19 cellular contexts compared by ENCODE assay signal in genomic region chr3:57538465-57538864, GRCh38. TPM values are rescaled to one million over a fixed set of nuclear protein-coding genes. Genes with fewer than 3 reads are reported as not detected.
DNase-seq lines count a peak whose midpoint lies in the region; ATAC-seq, FAIRE-seq and TF ChIP-seq lines count a peak whose summit lies in the region.
"Had no signal": no experiment of that assay in that cellular context is flagged by ENCODE, and none has a peak within 500 bp of the region (broad histone marks: within the 10 kb centered on the region; RNA-seq: fewer than 3 reads in every experiment).

No MANE protein-coding gene starts in this region.

- H3K27me3 Mint-ChIP-seq in nephron progenitor cell (ENCODE audit: low read depth, poor library complexity): peaks cover 19% of the 10 kb centered on the region
- H3K27me3 Mint-ChIP-seq: B cell had no signal

- in situ Hi-C loops in HepG2 (cut with HindIII; ENCODE audit: extremely low pct_ligation_motif_present, low pct_unique_long_range_greater_than_20kb): no loop called here

- ATAC-seq in HepG2 (peak; percentile 67; the same call in 1 of the 3 replicates), right lobe of liver (no peak), HG03039 (IDR thresholded peaks at IDR 0.05; ENCODE audit: unreplicated experiment) (no peak), GM21381 (IDR thresholded peaks at IDR 0.05; ENCODE audit: unreplicated experiment) (no peak), GM21360 (IDR thresholded peaks at IDR 0.05; ENCODE audit: unreplicated experiment) (no peak)
- ATAC-seq: CD8-positive, alpha-beta T cell; GM12878 had no signal

- BruUV-seq in HepG2 (replicated peaks; lab: Mats Ljungman, UMichigan): no TSS peak

- H3K4me3 Mint-ChIP-seq in nephron progenitor cell: no peak overlapping the region
- H3K4me3 Mint-ChIP-seq: B cell; CD8-positive, alpha-beta T cell; H9 had no signal

- H3K27me3 ChIP-seq in HepG2 (ENCODE audit: control insufficient read depth in 1 of 2, insufficient read depth in 2 of 2, low read length in 2 of 2) (no peaks in the 10 kb centered on the region), right lobe of liver (no peaks in the 10 kb centered on the region)
- H3K27me3 ChIP-seq: BLaER1 treated with 17β-estradiol and CSF1 and Interleukin-3, amounts not matched to agents 10 nM and 100 nM had no signal

- FAIRE-seq in HepG2 (lab: Jason Lieb, UNC): no peak
- FAIRE-seq: GM12878, H1 had no signal

- TF ChIP-seq CTCF in HepG2 (CRISPR knock-in tag; IDR thresholded peaks at IDR 0.05) (peak; percentile 29; the same call in 1 of the 2 replicates), right lobe of liver (IDR thresholded peaks at IDR 0.05) (no peak), VCaP (conservative IDR thresholded peaks at IDR 0.05) (0 out of 2 replicates have a peak, but pooled peaks have one; percentile 12), nephron progenitor cell (IDR thresholded peaks at IDR 0.05) (no peak)

- peaks cover 6% of the 10 kb centered on the region for H3K4me1 Mint-ChIP-seq in nephron progenitor cell
- H3K4me1 Mint-ChIP-seq: B cell, H9 had no signal

- POLR2A ChIA-PET in HepG2 (lab: Yijun Ruan, JAX): no interaction called here

- 15% methylated on average over 3 of the region's 3 CpGs for WGBS in HepG2 (ENCODE audit: low lambda C conversion rate)
- WGBS in right lobe of liver (ENCODE audit: insufficient coverage, low coverage, low lambda C conversion rate, missing lambda C conversion rate): 76% methylated on average over 3 of the region's 3 CpGs

- H3K9me3 ChIP-seq in HepG2 (ENCODE audit: low read length): no peaks in the 10 kb centered on the region
- H3K9me3 ChIP-seq in right lobe of liver: no peaks in the 10 kb centered on the region

- H3K4me2 ChIP-seq in HepG2 (ENCODE audit: low read depth, low read length): no peak overlapping the region
- H3K4me2 ChIP-seq: BLaER1 treated with 17β-estradiol and CSF1 and Interleukin-3, amounts not matched to agents 10 nM and 100 nM had no signal

- TF ChIP-seq POLR2A in HepG2 (IDR thresholded peaks at IDR 0.05; ENCODE audit: insufficient read depth in 1 of 2, low read depth in 2 of 2, low read length in 2 of 2) (no peak), right lobe of liver (IDR thresholded peaks at IDR 0.05) (no peak)

- TF ChIP-seq RAD21 in HepG2 (CRISPR knock-in tag; IDR thresholded peaks at IDR 0.05): no peak

- H3K79me2 ChIP-seq in HepG2 (ENCODE audit: insufficient read depth, low read length): no peaks in the 10 kb centered on the region

- H4K20me1 ChIP-seq in HepG2 (ENCODE audit: insufficient read depth, low read length): no peaks in the 10 kb centered on the region
- H4K20me1 ChIP-seq: BLaER1 treated with 17β-estradiol and CSF1 and Interleukin-3, amounts not matched to agents 10 nM and 100 nM had no signal

- no peaks in the 10 kb centered on the region for H3K9me3 Mint-ChIP-seq in nephron progenitor cell
- H3K9me3 Mint-ChIP-seq: CD8-positive, alpha-beta T cell; H9 had no signal

- H2AFZ ChIP-seq in HepG2 (ENCODE audit: low read length): no peak overlapping the region

- 0 out of 2 replicates have a peak, but pooled peaks cover 8% of the 10 kb centered on the region for H3K4me1 ChIP-seq in HepG2 (ENCODE audit: insufficient read depth, low read length)
- H3K4me1 ChIP-seq in right lobe of liver: no peaks in the 10 kb centered on the region
- H3K4me1 ChIP-seq: BLaER1 treated with 17β-estradiol and CSF1 and Interleukin-3, amounts not matched to agents 10 nM and 100 nM had no signal

- H3K27ac ChIP-seq in HepG2 (ENCODE audit: extremely low read length, insufficient read depth, low read length) (no peak overlapping the region), right lobe of liver (no peak overlapping the region), VCaP (peak overlapping the region; percentile 40)
- H3K27ac ChIP-seq: BLaER1 treated with 17β-estradiol and CSF1 and Interleukin-3, amounts not matched to agents 10 nM and 100 nM had no signal

- CTCF ChIA-PET in HepG2 (lab: Yijun Ruan, JAX; ENCODE audit: low intra/inter-chr PET ratio, low total read pairs): no interaction called here

- TF ChIP-seq EP300 in HepG2 (IDR thresholded peaks at IDR 0.05; ENCODE audit: low read depth in 2 of 2, low read length in 2 of 2) (no peak), HepG2 (CRISPR knock-in tag; IDR thresholded peaks at IDR 0.05; ENCODE audit: borderline replicate concordance) (no peak)

- intact Hi-C loops in HepG2 (cut with micrococcal nuclease; ENCODE audit: unreplicated experiment): no loop called here
- intact Hi-C loops in right lobe of liver (cut with DNase I): no loop called here

- H3K4me3 ChIP-seq in HepG2 (replicated peaks in 1 of 3; ENCODE audit: insufficient read depth in 1 of 3, low read depth in 2 of 3, low read length in 3 of 3) (no peak overlapping the region), right lobe of liver (no peak overlapping the region)
- H3K4me3 ChIP-seq: BLaER1 treated with 17β-estradiol and CSF1 and Interleukin-3, amounts not matched to agents 10 nM and 100 nM; GM12878 had no signal

- no peak for DNase-seq in HepG2 (ENCODE audit: low spot score)
- DNase-seq in right lobe of liver: no peak
- no peak for DNase-seq in nephron progenitor cell
- DNase-seq in NCI-H2171 (lab: John Stamatoyannopoulos, UW): no peak
- DNase-seq: Calu3; CD8-positive, alpha-beta T cell; DMS79 treated with DMSO at 0.1 percent for 48 hours; H9 had no signal

- H3K36me3 ChIP-seq in HepG2 (replicated peaks in 1 of 2; ENCODE audit: control insufficient read depth in 1 of 2, insufficient read depth in 2 of 2, low read length in 2 of 2) (no peaks in the 10 kb centered on the region), right lobe of liver (no peaks in the 10 kb centered on the region)
- H3K36me3 ChIP-seq: BLaER1 treated with 17β-estradiol and CSF1 and Interleukin-3, amounts not matched to agents 10 nM and 100 nM had no signal

- no peaks in the 10 kb centered on the region for H3K36me3 Mint-ChIP-seq in nephron progenitor cell (ENCODE audit: low read depth)

- H3K27ac Mint-ChIP-seq in nephron progenitor cell: peak overlapping the region; percentile 6
- H3K27ac Mint-ChIP-seq: B cell; CD8-positive, alpha-beta T cell; H9 had no signal

- no peak overlapping the region for H3K9ac ChIP-seq in HepG2 (ENCODE audit: insufficient read depth, low read depth, low read length)
- H3K9ac ChIP-seq: BLaER1 treated with 17β-estradiol and CSF1 and Interleukin-3, amounts not matched to agents 10 nM and 100 nM had no signal

RNA-seq across cellular contexts. Expression of gene DNAH12, which starts 5.7 kb away (rescaled TPM):
- 0.04 and 0.11 TPM in 2 replicates for total RNA-seq in HepG2 (2016; rRNA removed; fragmentation: Illumina TruSeq; extraction: Trizol)
- under 0.01 and 0.10 TPM in 2 replicates for total RNA-seq in HepG2 (2016; cell fraction: cytosol; rRNA removed; fragmentation: Illumina TruSeq; extraction: Trizol; ENCODE audit: low read depth)
- 0.03 and 0.11 TPM in 2 replicates for total RNA-seq in HepG2 (2016; cell fraction: insoluble cytoplasmic fraction; rRNA removed; fragmentation: Illumina TruSeq; extraction: Trizol)
- 0.03 and 0.12 TPM in 2 replicates for total RNA-seq in HepG2 (2016; cell fraction: membrane; rRNA removed; fragmentation: Illumina TruSeq; extraction: Trizol)
- total RNA-seq in HepG2 (2016; cell fraction: nucleus; rRNA removed; fragmentation: Illumina TruSeq; extraction: Trizol): 0.09 and 0.37 TPM in 2 replicates
- 0.08 and 0.11 TPM in 2 replicates for polyA plus RNA-seq in HepG2 (2011; rRNA removed)
- polyA plus RNA-seq in HepG2 (2011; cell fraction: cytosol; rRNA removed): under 0.01 and 0.01 TPM in 2 replicates
- polyA plus RNA-seq in HepG2 (2011; cell fraction: nucleus; rRNA removed): 0.18 and 0.21 TPM in 2 replicates
- 0.03 TPM in 1 of 2 replicates, not detected in the other for polyA plus RNA-seq in HepG2 (2012)
- not detected in 2 replicates for polyA plus RNA-seq in HepG2 (2016; cell fraction: cytosol; fragmentation: Illumina TruSeq; extraction: Trizol; ENCODE audit: low read depth)
- 0.05 and 0.10 TPM in 2 replicates for polyA plus RNA-seq in HepG2 (2016; cell fraction: insoluble cytoplasmic fraction; fragmentation: Illumina TruSeq; extraction: Trizol; ENCODE audit: low read depth)
- polyA plus RNA-seq in HepG2 (2016; cell fraction: membrane; fragmentation: Illumina TruSeq; extraction: Trizol; ENCODE audit: low read depth): not detected in 2 replicates
- polyA plus RNA-seq in HepG2 (2016; cell fraction: nucleus; fragmentation: Illumina TruSeq; extraction: Trizol; ENCODE audit: insufficient read depth, low read depth): 0.11 and 0.24 TPM in 2 replicates
- polyA minus RNA-seq in HepG2 (2011; rRNA and poly(A)+ RNA removed; ENCODE audit: low replicate concordance): 0.02 TPM in 1 of 2 replicates, not detected in the other
- polyA minus RNA-seq in HepG2 (2011; cell fraction: cytosol; rRNA and poly(A)+ RNA removed): under 0.01 TPM in 1 of 2 replicates, not detected in the other
- polyA minus RNA-seq in HepG2 (2011; cell fraction: nucleus; rRNA and poly(A)+ RNA removed): 0.25 and 0.39 TPM in 2 replicates
- under 1 TPM in 5 of 6 experiments, not detected in 1; under 0.01 to 0.29 (median 0.18) TPM for total RNA-seq in right lobe of liver
- total RNA-seq: A172, G401, H1, H9, HT-29 had no signal
- polyA plus RNA-seq: H1 had no signal

RNA-seq across cellular contexts. Expression of gene PDE12, which starts 17.6 kb away (rescaled TPM):
- total RNA-seq in HepG2 (2016; rRNA removed; fragmentation: Illumina TruSeq; extraction: Trizol) (17.8 and 20.6 TPM in 2 replicates), right lobe of liver (10 to 100 TPM; 12.1 to 20.7 (median 14.9) TPM)
- total RNA-seq in HepG2 (2016; cell fraction: cytosol; rRNA removed; fragmentation: Illumina TruSeq; extraction: Trizol; ENCODE audit: low read depth): 0.91 and 0.97 TPM in 2 replicates
- 17.9 and 18.3 TPM in 2 replicates for total RNA-seq in HepG2 (2016; cell fraction: insoluble cytoplasmic fraction; rRNA removed; fragmentation: Illumina TruSeq; extraction: Trizol)
- total RNA-seq in HepG2 (2016; cell fraction: membrane; rRNA removed; fragmentation: Illumina TruSeq; extraction: Trizol): 4.3 and 5.0 TPM in 2 replicates
- total RNA-seq in HepG2 (2016; cell fraction: nucleus; rRNA removed; fragmentation: Illumina TruSeq; extraction: Trizol): 11.8 and 13.0 TPM in 2 replicates
- 8.8 and 9.0 TPM in 2 replicates for polyA plus RNA-seq in HepG2 (2011; rRNA removed)
- polyA plus RNA-seq in HepG2 (2011; cell fraction: cytosol; rRNA removed): 7.3 and 8.3 TPM in 2 replicates
- polyA plus RNA-seq in HepG2 (2011; cell fraction: nucleus; rRNA removed): 6.4 and 6.7 TPM in 2 replicates
- 5.6 and 6.2 TPM in 2 replicates for polyA plus RNA-seq in HepG2 (2012)
- 0.32 and 0.44 TPM in 2 replicates for polyA plus RNA-seq in HepG2 (2016; cell fraction: cytosol; fragmentation: Illumina TruSeq; extraction: Trizol; ENCODE audit: low read depth)
- 18.3 and 18.8 TPM in 2 replicates for polyA plus RNA-seq in HepG2 (2016; cell fraction: insoluble cytoplasmic fraction; fragmentation: Illumina TruSeq; extraction: Trizol; ENCODE audit: low read depth)
- 1.3 and 1.7 TPM in 2 replicates for polyA plus RNA-seq in HepG2 (2016; cell fraction: membrane; fragmentation: Illumina TruSeq; extraction: Trizol; ENCODE audit: low read depth)
- polyA plus RNA-seq in HepG2 (2016; cell fraction: nucleus; fragmentation: Illumina TruSeq; extraction: Trizol; ENCODE audit: insufficient read depth, low read depth): 11.3 and 12.4 TPM in 2 replicates
- polyA minus RNA-seq in HepG2 (2011; rRNA and poly(A)+ RNA removed; ENCODE audit: low replicate concordance): 45.3 and 71.3 TPM in 2 replicates
- polyA minus RNA-seq in HepG2 (2011; cell fraction: cytosol; rRNA and poly(A)+ RNA removed): 16.4 and 19.3 TPM in 2 replicates
- polyA minus RNA-seq in HepG2 (2011; cell fraction: nucleus; rRNA and poly(A)+ RNA removed): 17.0 and 17.3 TPM in 2 replicates

RNA-seq across cellular contexts. Expression of gene ARF4, which starts 58.7 kb away (rescaled TPM):
- total RNA-seq in HepG2 (2016; rRNA removed; fragmentation: Illumina TruSeq; extraction: Trizol) (184 and 247 TPM in 2 replicates), right lobe of liver (100 to 1,000 TPM in 2 of 6 experiments, 10 to 100 TPM in 4; 63.0 to 125 (median 92.7) TPM)
- 21.0 and 22.5 TPM in 2 replicates for total RNA-seq in HepG2 (2016; cell fraction: cytosol; rRNA removed; fragmentation: Illumina TruSeq; extraction: Trizol; ENCODE audit: low read depth)
- total RNA-seq in HepG2 (2016; cell fraction: insoluble cytoplasmic fraction; rRNA removed; fragmentation: Illumina TruSeq; extraction: Trizol): 181 and 262 TPM in 2 replicates
- total RNA-seq in HepG2 (2016; cell fraction: membrane; rRNA removed; fragmentation: Illumina TruSeq; extraction: Trizol): 59.6 and 61.1 TPM in 2 replicates
- 130 and 149 TPM in 2 replicates for total RNA-seq in HepG2 (2016; cell fraction: nucleus; rRNA removed; fragmentation: Illumina TruSeq; extraction: Trizol)
- polyA plus RNA-seq in HepG2 (2011; rRNA removed): 195 and 250 TPM in 2 replicates
- 148 and 191 TPM in 2 replicates for polyA plus RNA-seq in HepG2 (2011; cell fraction: cytosol; rRNA removed)
- 76.8 and 76.9 TPM in 2 replicates for polyA plus RNA-seq in HepG2 (2011; cell fraction: nucleus; rRNA removed)
- polyA plus RNA-seq in HepG2 (2012): 183 and 200 TPM in 2 replicates
- polyA plus RNA-seq in HepG2 (2016; cell fraction: cytosol; fragmentation: Illumina TruSeq; extraction: Trizol; ENCODE audit: low read depth): 26.5 and 28.6 TPM in 2 replicates
- polyA plus RNA-seq in HepG2 (2016; cell fraction: insoluble cytoplasmic fraction; fragmentation: Illumina TruSeq; extraction: Trizol; ENCODE audit: low read depth): 437 and 475 TPM in 2 replicates
- 70.5 and 72.4 TPM in 2 replicates for polyA plus RNA-seq in HepG2 (2016; cell fraction: membrane; fragmentation: Illumina TruSeq; extraction: Trizol; ENCODE audit: low read depth)
- 252 and 254 TPM in 2 replicates for polyA plus RNA-seq in HepG2 (2016; cell fraction: nucleus; fragmentation: Illumina TruSeq; extraction: Trizol; ENCODE audit: insufficient read depth, low read depth)
- polyA minus RNA-seq in HepG2 (2011; rRNA and poly(A)+ RNA removed; ENCODE audit: low replicate concordance): 505 and 607 TPM in 2 replicates
- 104 and 128 TPM in 2 replicates for polyA minus RNA-seq in HepG2 (2011; cell fraction: cytosol; rRNA and poly(A)+ RNA removed)
- polyA minus RNA-seq in HepG2 (2011; cell fraction: nucleus; rRNA and poly(A)+ RNA removed): 192 and 250 TPM in 2 replicates

Comparison
In these comparisons a context has a peak if more than half of its experiments do, and no peak if none do; other contexts are left out.
1. CTCF ChIP-seq: peak in HepG2 (single experiment) and VCaP (single experiment); none in right lobe of liver (0 of 4) and nephron progenitor cell (single experiment).